In the genomic region with DNA sequence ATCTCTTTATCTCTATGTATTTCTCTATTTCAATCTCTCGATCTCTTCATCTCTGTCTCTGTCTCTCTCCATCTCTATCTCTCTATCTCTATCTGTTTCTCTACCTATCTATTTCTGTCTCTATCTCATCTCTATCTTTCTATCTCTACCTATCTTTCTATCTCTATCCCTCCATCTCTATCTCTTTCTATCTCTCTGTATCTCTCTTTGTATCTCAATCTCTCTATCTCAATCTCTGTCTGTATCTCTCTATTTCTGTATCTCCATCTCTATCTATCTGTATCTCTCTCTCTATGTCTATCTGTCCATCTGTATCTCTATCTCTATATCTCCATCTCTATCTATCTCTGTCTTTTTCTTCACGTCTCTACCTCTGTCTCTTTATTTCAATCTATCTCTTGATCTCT, we compare ENCODE assay signal across 30 cellular contexts. TPM values are rescaled to one million over a fixed set of nuclear protein-coding genes. Genes with fewer than 3 reads are reported as not detected.
"Had no signal": no experiment of that assay in that cellular context is flagged by ENCODE, and none has a peak within 500 bp of the region (broad histone marks: within the 10 kb centered on the region; RNA-seq: fewer than 3 reads in every experiment).

No MANE protein-coding gene starts in this region.

- H3K36me3 ChIP-seq: breast epithelium, esophagus muscularis mucosa, heart right ventricle, left lung, lower lobe of right lung, pancreas, sigmoid colon, thoracic aorta had no signal

- DNase-seq: activated CD4-positive, alpha-beta memory T cell treated with anti-CD3 and anti-CD28 coated beads, Interleukin-2, amount 10 ng/mL, durations not matched to agents 7 days and 5 days; activated CD4-positive, alpha-beta T cell treated with anti-CD3 and anti-CD28 coated beads for 1 hour; activated CD4-positive, alpha-beta T cell treated with anti-CD3 and anti-CD28 coated beads, Interleukin-2, amount 10 ng/mL, durations not matched to agents 7 days and 5 days; activated CD8-positive, alpha-beta memory T cell treated with anti-CD3 and anti-CD28 coated beads, Interleukin-2, amount 10 ng/mL, durations not matched to agents 7 days and 5 days; activated naive CD4-positive, alpha-beta T cell; activated T-cell treated with anti-CD3 and anti-CD28 coated beads, Interleukin-2, amount 50 U/mL, for 48 hours; central memory CD4-positive, alpha-beta T cell; effector CD4-positive, alpha-beta T cell; foreskin melanocyte; heart right ventricle; left lung; lower lobe of right lung; mesendoderm; pancreas; psoas muscle; sigmoid colon; small intestine; stimulated activated CD4-positive, alpha-beta T cell treated with anti-CD3 and anti-CD28 coated beads, Interleukin-4, amount 100 ng/mL, for 24 hours had no signal

- H3K27me3 Mint-ChIP-seq: activated CD4-positive, alpha-beta T cell treated with anti-CD3 and anti-CD28 coated beads, Interleukin-2, amount 10 ng/mL, durations not matched to agents 7 days and 5 days; stimulated activated naive CD8-positive, alpha-beta T cell treated with anti-CD3 and anti-CD28 coated beads, Interleukin-15, Interleukin-2, amounts not matched to agents 100 ng/mL and 50 ng/mL, for 24 hours had no signal

- H3K4me1 Mint-ChIP-seq: nephron had no signal

- H3K36me3 Mint-ChIP-seq: activated CD8-positive, alpha-beta memory T cell treated with anti-CD3 and anti-CD28 coated beads, Interleukin-2, amount 10 ng/mL, durations not matched to agents 7 days and 5 days; activated naive CD4-positive, alpha-beta T cell treated with anti-CD3 and anti-CD28 coated beads, Interleukin-2, amount 50 U/mL, for 72 hours; stimulated activated effector memory CD8-positive, alpha-beta T cell treated with anti-CD3 and anti-CD28 coated beads, Interleukin-12 subunit alpha, Interleukin-12 subunit beta, amount 100 ng/mL, for 72 hours; WTC11 had no signal

- H3K4me3 ChIP-seq: breast epithelium, esophagus muscularis mucosa, heart right ventricle, left lung, lower lobe of right lung, pancreas, psoas muscle, sigmoid colon, thoracic aorta had no signal

- H3K27ac Mint-ChIP-seq: activated CD4-positive, alpha-beta memory T cell treated with anti-CD3 and anti-CD28 coated beads, Interleukin-2, amount 10 ng/mL, durations not matched to agents 7 days and 5 days; activated CD4-positive, alpha-beta T cell treated with anti-CD3 and anti-CD28 coated beads, Interleukin-2, amount 10 ng/mL, durations not matched to agents 7 days and 5 days; activated CD8-positive, alpha-beta memory T cell treated with anti-CD3 and anti-CD28 coated beads, Interleukin-2, amount 10 ng/mL, durations not matched to agents 7 days and 5 days; activated naive CD4-positive, alpha-beta T cell treated with anti-CD3 and anti-CD28 coated beads, Interleukin-2, amount 50 U/mL, for 72 hours; activated T-helper 2 cell treated with anti-CD3 and anti-CD28 coated beads, Interferon-gamma antibody, Interleukin-2, Interleukin-4, amounts not matched to agents 10 μg/mL and 5 μg/mL and 100 μg/mL, durations not matched to agents 14 hours and 24 hours and 36 hours; nephron; stimulated activated effector memory CD8-positive, alpha-beta T cell treated with anti-CD3 and anti-CD28 coated beads, Interleukin-12 subunit alpha, Interleukin-12 subunit beta, amount 100 ng/mL, for 72 hours; stimulated activated naive CD8-positive, alpha-beta T cell treated with anti-CD3 and anti-CD28 coated beads, Interleukin-15, Interleukin-2, amounts not matched to agents 100 ng/mL and 50 ng/mL, for 24 hours; WTC11 had no signal

- H3K4me1 ChIP-seq: breast epithelium, pancreas, psoas muscle, sigmoid colon had no signal

- H3K27me3 ChIP-seq: pancreas had no signal

- H3K9me3 ChIP-seq: breast epithelium, esophagus muscularis mucosa, heart right ventricle, left lung, lower lobe of right lung, pancreas, psoas muscle, sigmoid colon, thoracic aorta had no signal

- H3K27ac ChIP-seq: breast epithelium, esophagus muscularis mucosa, heart right ventricle, left lung, lower lobe of right lung, pancreas, psoas muscle, sigmoid colon, thoracic aorta had no signal

- H3K4me3 Mint-ChIP-seq: activated CD4-positive, alpha-beta memory T cell treated with anti-CD3 and anti-CD28 coated beads, Interleukin-2, amount 10 ng/mL, durations not matched to agents 7 days and 5 days; activated CD4-positive, alpha-beta T cell treated with anti-CD3 and anti-CD28 coated beads, Interleukin-2, amount 10 ng/mL, durations not matched to agents 7 days and 5 days; activated CD8-positive, alpha-beta memory T cell treated with anti-CD3 and anti-CD28 coated beads, Interleukin-2, amount 10 ng/mL, durations not matched to agents 7 days and 5 days; nephron; stimulated activated effector memory CD8-positive, alpha-beta T cell treated with anti-CD3 and anti-CD28 coated beads, Interleukin-12 subunit alpha, Interleukin-12 subunit beta, amount 100 ng/mL, for 72 hours; stimulated activated naive CD8-positive, alpha-beta T cell treated with anti-CD3 and anti-CD28 coated beads, Interleukin-15, Interleukin-2, amounts not matched to agents 100 ng/mL and 50 ng/mL, for 24 hours; WTC11 had no signal

- H3K9me3 Mint-ChIP-seq: activated CD4-positive, alpha-beta memory T cell treated with anti-CD3 and anti-CD28 coated beads, Interleukin-2, amount 10 ng/mL, durations not matched to agents 7 days and 5 days; activated CD4-positive, alpha-beta T cell treated with anti-CD3 and anti-CD28 coated beads, Interleukin-2, amount 10 ng/mL, durations not matched to agents 7 days and 5 days; activated naive CD4-positive, alpha-beta T cell treated with anti-CD3 and anti-CD28 coated beads, Interleukin-2, amount 50 U/mL, for 72 hours; activated T-helper 2 cell treated with anti-CD3 and anti-CD28 coated beads, Interferon-gamma antibody, Interleukin-2, Interleukin-4, amounts not matched to agents 10 μg/mL and 5 μg/mL and 100 μg/mL, durations not matched to agents 14 hours and 24 hours and 36 hours; nephron; stimulated activated effector memory CD8-positive, alpha-beta T cell treated with anti-CD3 and anti-CD28 coated beads, Interleukin-12 subunit alpha, Interleukin-12 subunit beta, amount 100 ng/mL, for 72 hours; stimulated activated naive CD8-positive, alpha-beta T cell treated with anti-CD3 and anti-CD28 coated beads, Interleukin-15, Interleukin-2, amounts not matched to agents 100 ng/mL and 50 ng/mL, for 24 hours; WTC11 had no signal

- ATAC-seq: activated CD8-positive, alpha-beta memory T cell treated with anti-CD3 and anti-CD28 coated beads, Interleukin-2, amount 10 ng/mL, durations not matched to agents 7 days and 5 days; heart right ventricle; left lung; lower lobe of right lung; pancreas; psoas muscle; WTC11 had no signal

RNA-seq across cellular contexts. Expression of gene TNFSF9, which starts 25.2 kb away (rescaled TPM):
- polyA plus RNA-seq: pancreas had no signal

RNA-seq across cellular contexts. Expression of gene CD70, which starts 34.9 kb away (rescaled TPM):
- total RNA-seq: breast epithelium, dermis blood vessel endothelial cell, psoas muscle, subcutaneous adipose tissue, thoracic aorta had no signal
- polyA plus RNA-seq: heart right ventricle, pancreas, psoas muscle had no signal

RNA-seq across cellular contexts. Expression of gene TUBB4A, which starts 53.9 kb away (rescaled TPM):
- total RNA-seq: dermis blood vessel endothelial cell, glomerular endothelial cell, thoracic aorta had no signal
